Comparison of ENCODE assay signal across 29 cellular contexts in the genomic region with DNA sequence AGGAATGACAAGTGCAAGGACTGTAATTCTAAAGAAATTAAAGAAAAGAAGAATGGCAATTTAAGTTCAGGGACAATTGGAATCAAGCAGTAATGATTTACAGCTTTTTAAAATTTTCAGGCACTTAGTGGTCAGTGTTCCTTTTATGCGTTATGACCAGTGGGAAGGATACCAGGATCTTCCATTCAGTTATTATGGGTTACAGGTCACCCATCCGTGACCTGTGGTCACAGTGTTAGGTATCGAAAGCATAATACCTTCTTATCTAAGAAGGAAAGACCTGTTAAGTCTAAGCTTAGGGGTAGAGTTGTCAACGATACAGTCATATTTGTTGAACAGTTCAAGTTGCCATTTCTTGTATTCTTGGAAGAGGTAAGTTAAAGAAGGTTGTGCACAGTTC.
"Had no signal": no experiment of that assay in that cellular context is flagged by ENCODE, and none has a peak within 500 bp of the region (broad histone marks: within the 10 kb centered on the region; RNA-seq: fewer than 3 reads in every experiment).

No MANE protein-coding gene starts in this region.

- H3K4me1 Mint-ChIP-seq: activated CD4-positive, alpha-beta T cell treated with anti-CD3 and anti-CD28 coated beads for 36 hours; activated CD8-positive, alpha-beta memory T cell treated with anti-CD3 and anti-CD28 coated beads, Interleukin-2, amount 10 ng/mL, durations not matched to agents 7 days and 5 days; naive B cell; nephron progenitor cell; stimulated activated naive B cell treated with anti-CD40 and anti-IgM and Interleukin-4, amounts not matched to agents 10 μg/mL and 1 μg/mL and 100 μg/mL, for 72 hours had no signal

- H3K27me3 ChIP-seq: cardiac muscle cell, colonic mucosa, neutrophil, ovary, stomach, tibial artery, upper lobe of right lung had no signal

- H3K27me3 Mint-ChIP-seq: naive B cell; stimulated activated naive B cell treated with anti-CD40 and anti-IgM and Interleukin-4, amounts not matched to agents 10 μg/mL and 1 μg/mL and 100 μg/mL, for 72 hours had no signal

- H3K36me3 Mint-ChIP-seq: activated CD8-positive, alpha-beta memory T cell treated with anti-CD3 and anti-CD28 coated beads, Interleukin-2, amount 10 ng/mL, durations not matched to agents 7 days and 5 days; activated naive CD4-positive, alpha-beta T cell treated with anti-CD3 and anti-CD28 coated beads, Interleukin-2, amount 50 U/mL, for 72 hours; mesothelial cell of epicardium; naive B cell; stimulated activated naive B cell treated with anti-CD40 and anti-IgM and Interleukin-4, amounts not matched to agents 10 μg/mL and 1 μg/mL and 100 μg/mL, for 72 hours had no signal

- H3K4me1 ChIP-seq: colonic mucosa, upper lobe of right lung had no signal

- H3K27ac ChIP-seq: cardiac muscle cell, colonic mucosa, neutrophil had no signal

- H3K4me3 ChIP-seq: cardiac muscle cell, colonic mucosa, ovary, smooth muscle cell, stomach, tibial artery, upper lobe of right lung had no signal

- H3K27ac Mint-ChIP-seq: activated CD4-positive, alpha-beta T cell treated with anti-CD3 and anti-CD28 coated beads for 36 hours; activated CD8-positive, alpha-beta memory T cell treated with anti-CD3 and anti-CD28 coated beads, Interleukin-2, amount 10 ng/mL, durations not matched to agents 7 days and 5 days; activated CD8-positive, alpha-beta T cell treated with anti-CD3 and anti-CD28 coated beads, Interleukin-2, amount 10 ng/mL, durations not matched to agents 7 days and 5 days; activated naive CD4-positive, alpha-beta T cell treated with anti-CD3 and anti-CD28 coated beads, Interleukin-2, amount 50 U/mL, for 72 hours; activated T-helper 2 cell treated with anti-CD3 and anti-CD28 coated beads, Interferon-gamma antibody, Interleukin-2, Interleukin-4, amounts not matched to agents 10 μg/mL and 5 μg/mL and 100 μg/mL, durations not matched to agents 14 hours and 24 hours and 36 hours; mesothelial cell of epicardium; naive B cell; nephron progenitor cell; progenitor cell of endocrine pancreas; stimulated activated naive B cell treated with anti-CD40 and anti-IgM and Interleukin-4, amounts not matched to agents 10 μg/mL and 1 μg/mL and 100 μg/mL, for 72 hours had no signal

- H3K4me2 ChIP-seq: smooth muscle cell had no signal

- ATAC-seq: activated CD4-positive, alpha-beta T cell treated with anti-CD3 and anti-CD28 coated beads for 36 hours; activated CD8-positive, alpha-beta memory T cell treated with anti-CD3 and anti-CD28 coated beads, Interleukin-2, amount 10 ng/mL, durations not matched to agents 7 days and 5 days; activated CD8-positive, alpha-beta T cell treated with anti-CD3 and anti-CD28 coated beads, Interleukin-2, amount 10 ng/mL, durations not matched to agents 7 days and 5 days; activated naive CD4-positive, alpha-beta T cell treated with anti-CD3 and anti-CD28 coated beads, Interleukin-2, amount 50 U/mL, for 72 hours; left ventricle myocardium superior; stimulated activated naive B cell treated with anti-CD40 and anti-IgM and Interleukin-4, amounts not matched to agents 10 μg/mL and 1 μg/mL and 100 μg/mL, for 72 hours; upper lobe of right lung had no signal

- H3K9me3 ChIP-seq: colonic mucosa, neutrophil, ovary, stomach, tibial artery, upper lobe of right lung had no signal

- H3K9me3 Mint-ChIP-seq: activated naive CD4-positive, alpha-beta T cell treated with anti-CD3 and anti-CD28 coated beads, Interleukin-2, amount 50 U/mL, for 72 hours; activated T-helper 2 cell treated with anti-CD3 and anti-CD28 coated beads, Interferon-gamma antibody, Interleukin-2, Interleukin-4, amounts not matched to agents 10 μg/mL and 5 μg/mL and 100 μg/mL, durations not matched to agents 14 hours and 24 hours and 36 hours; mesothelial cell of epicardium; naive B cell; nephron progenitor cell; stimulated activated naive B cell treated with anti-CD40 and anti-IgM and Interleukin-4, amounts not matched to agents 10 μg/mL and 1 μg/mL and 100 μg/mL, for 72 hours had no signal

- H3K4me3 Mint-ChIP-seq: activated CD4-positive, alpha-beta T cell treated with anti-CD3 and anti-CD28 coated beads for 36 hours; activated CD8-positive, alpha-beta memory T cell treated with anti-CD3 and anti-CD28 coated beads, Interleukin-2, amount 10 ng/mL, durations not matched to agents 7 days and 5 days; activated CD8-positive, alpha-beta T cell treated with anti-CD3 and anti-CD28 coated beads, Interleukin-2, amount 10 ng/mL, durations not matched to agents 7 days and 5 days; mesothelial cell of epicardium; naive B cell; nephron progenitor cell; stimulated activated naive B cell treated with anti-CD40 and anti-IgM and Interleukin-4, amounts not matched to agents 10 μg/mL and 1 μg/mL and 100 μg/mL, for 72 hours had no signal

- DNase-seq: activated CD4-positive, alpha-beta T cell treated with anti-CD3 and anti-CD28 coated beads for 36 hours; activated CD4-positive, CD25-positive, alpha-beta regulatory T cell; activated CD8-positive, alpha-beta memory T cell treated with anti-CD3 and anti-CD28 coated beads, Interleukin-2, amount 10 ng/mL, durations not matched to agents 7 days and 5 days; activated CD8-positive, alpha-beta T cell treated with anti-CD3 and anti-CD28 coated beads, Interleukin-2, amount 10 ng/mL, durations not matched to agents 7 days and 5 days; activated T-cell treated with anti-CD3 and anti-CD28 coated beads, Interleukin-2, amount 50 U/mL, for 48 hours; anterior cingulate cortex; cerebellar nuclear complex; colonic mucosa; head of caudate nucleus; kidney glomerular epithelial cell; left ventricle myocardium superior; mammary epithelial cell; naive B cell; nephron progenitor cell; ovary; retina; stimulated activated CD4-positive, alpha-beta T cell treated with anti-CD3 and anti-CD28 coated beads, Interleukin-15, amount 100 ng/mL, for 24 hours; stimulated activated CD4-positive, alpha-beta T cell treated with anti-CD3 and anti-CD28 coated beads, Interleukin-2, amount 100 ng/mL, for 24 hours; stimulated activated naive B cell treated with anti-CD40 and anti-IgM and Interleukin-4, amounts not matched to agents 10 μg/mL and 1 μg/mL and 100 μg/mL, for 72 hours; stomach; tibial artery; upper lobe of right lung had no signal

- H3K36me3 ChIP-seq: cardiac muscle cell, colonic mucosa, neutrophil, ovary, stomach, tibial artery, upper lobe of right lung had no signal
